ENCODE assay signal across 6 cellular contexts in the genomic region with DNA sequence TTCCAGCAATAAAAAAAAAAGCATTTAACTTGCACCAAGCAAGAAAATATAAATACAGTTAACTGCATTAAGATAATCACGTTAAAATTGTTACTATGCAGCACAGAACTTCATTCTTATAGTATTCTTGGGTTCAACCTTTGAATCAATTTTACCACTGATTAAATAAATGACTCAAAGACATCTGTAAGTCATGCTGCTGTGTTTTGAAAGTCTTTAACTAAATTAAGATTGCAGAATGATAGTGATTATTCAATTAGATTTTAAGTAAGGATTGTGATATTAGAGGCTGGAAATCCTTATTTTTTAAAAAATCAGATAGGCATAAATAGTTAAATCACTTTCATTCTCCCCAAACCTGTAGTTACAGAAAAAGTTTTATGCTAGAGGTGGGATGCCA.
"Had no signal": no experiment of that assay in that cellular context is flagged by ENCODE, and none has a peak within 500 bp of the region (broad histone marks: within the 10 kb centered on the region; RNA-seq: fewer than 3 reads in every experiment).

No MANE protein-coding gene starts in this region.

- DNase-seq: H9, HCEC 1CT, IMR-90, KG1 had no signal

- H3K4me3 ChIP-seq: GM23338, K562 had no signal

- H2AFZ ChIP-seq: GM23338 had no signal

- H3K4me2 ChIP-seq: GM23338 had no signal
